In genomic region chr1:115706774-115707425, GRCh38 we compare ENCODE assay signal across 1 cellular context.
TF ChIP-seq lines count a peak whose summit lies in the region.

No MANE protein-coding gene starts in this region.

TF ChIP-seq in WTC11, 78 proteins besides CTCF, POLR2A, EP300 and RAD21 (continued from another document):
- TF ChIP-seq ZBTB43 (CRISPR knock-in tag; IDR thresholded peaks at IDR 0.05) (no peak), GRHL2 (CRISPR knock-in tag; IDR thresholded peaks at IDR 0.05; ENCODE audit: insufficient replicate concordance, severe bottlenecking) (no peak), ZNF281 (CRISPR knock-in tag; IDR thresholded peaks at IDR 0.05) (no peak), CBFB (CRISPR knock-in tag; IDR thresholded peaks at IDR 0.05; ENCODE audit: low read depth) (no peak), ATF2 (CRISPR knock-in tag; IDR thresholded peaks at IDR 0.05; ENCODE audit: borderline replicate concordance, low read depth) (no peak)
TF ChIP-seq in WTC11: peak in this region for 0.
